2 cellular contexts compared by ENCODE assay signal in the genomic region with DNA sequence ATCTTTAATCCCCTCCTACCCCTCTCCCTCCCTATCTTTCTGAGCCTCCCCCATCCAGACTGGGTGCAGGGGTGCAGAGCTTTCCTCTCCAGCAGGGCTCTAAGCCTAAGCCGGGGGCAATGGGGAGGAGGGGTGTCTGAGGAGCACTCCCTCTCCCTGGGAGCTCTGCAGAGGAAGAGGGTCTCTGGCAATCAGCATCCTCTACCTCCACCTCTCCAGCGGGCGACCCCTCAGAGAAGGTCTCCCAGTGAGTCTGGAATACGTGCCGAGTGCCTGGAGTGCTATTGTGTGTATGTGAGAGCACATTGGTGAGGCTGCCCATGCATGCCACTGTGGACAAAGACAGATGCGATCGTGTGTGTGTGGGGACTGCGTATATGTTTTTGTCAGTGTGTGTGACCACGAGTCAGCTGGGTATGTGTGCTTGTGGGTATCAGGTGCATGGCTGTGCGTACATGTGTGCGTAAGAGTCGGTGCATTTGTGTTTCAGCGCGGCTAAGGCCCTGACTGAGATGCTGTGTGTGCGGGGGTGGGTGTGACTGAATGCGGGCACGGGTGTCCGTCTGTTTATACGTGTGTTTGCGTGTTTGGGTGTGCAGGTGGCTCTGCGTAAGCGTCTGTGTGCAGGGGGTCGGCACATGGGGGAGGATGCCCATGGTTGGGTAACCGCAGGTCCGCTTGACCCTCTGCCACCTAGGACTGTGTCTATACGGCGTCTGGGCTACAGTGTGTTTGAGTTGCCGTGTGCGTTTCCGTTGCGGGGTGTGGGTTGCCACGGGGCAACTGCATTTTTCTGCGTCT.
TF ChIP-seq lines count a peak whose summit lies in the region.

No MANE protein-coding gene starts in this region.

TF ChIP-seq in HepG2, 621 proteins besides CTCF, POLR2A, EP300 and RAD21:
- no peak for TF ChIP-seq ZNF660 (CRISPR knock-in tag; IDR thresholded peaks at IDR 0.05; ENCODE audit: borderline replicate concordance, low read depth)
- peak; percentile 91 for TF ChIP-seq ZNF263 (CRISPR knock-in tag; IDR thresholded peaks at IDR 0.05)
- TF ChIP-seq IKZF4 (CRISPR knock-in tag; IDR thresholded peaks at IDR 0.05; ENCODE audit: borderline replicate concordance, low read depth, not compliant biosample characterization) = peak; percentile 3
- TF ChIP-seq, protein P1, sequence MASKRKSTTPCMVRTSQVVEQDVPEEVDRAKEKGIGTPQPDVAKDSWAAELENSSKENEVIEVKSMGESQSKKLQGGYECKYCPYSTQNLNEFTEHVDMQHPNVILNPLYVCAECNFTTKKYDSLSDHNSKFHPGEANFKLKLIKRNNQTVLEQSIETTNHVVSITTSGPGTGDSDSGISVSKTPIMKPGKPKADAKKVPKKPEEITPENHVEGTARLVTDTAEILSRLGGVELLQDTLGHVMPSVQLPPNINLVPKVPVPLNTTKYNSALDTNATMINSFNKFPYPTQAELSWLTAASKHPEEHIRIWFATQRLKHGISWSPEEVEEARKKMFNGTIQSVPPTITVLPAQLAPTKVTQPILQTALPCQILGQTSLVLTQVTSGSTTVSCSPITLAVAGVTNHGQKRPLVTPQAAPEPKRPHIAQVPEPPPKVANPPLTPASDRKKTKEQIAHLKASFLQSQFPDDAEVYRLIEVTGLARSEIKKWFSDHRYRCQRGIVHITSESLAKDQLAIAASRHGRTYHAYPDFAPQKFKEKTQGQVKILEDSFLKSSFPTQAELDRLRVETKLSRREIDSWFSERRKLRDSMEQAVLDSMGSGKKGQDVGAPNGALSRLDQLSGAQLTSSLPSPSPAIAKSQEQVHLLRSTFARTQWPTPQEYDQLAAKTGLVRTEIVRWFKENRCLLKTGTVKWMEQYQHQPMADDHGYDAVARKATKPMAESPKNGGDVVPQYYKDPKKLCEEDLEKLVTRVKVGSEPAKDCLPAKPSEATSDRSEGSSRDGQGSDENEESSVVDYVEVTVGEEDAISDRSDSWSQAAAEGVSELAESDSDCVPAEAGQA (IDR thresholded peaks at IDR 0.05; ENCODE audit: low read depth) = no peak
- TF ChIP-seq, protein P1 (CRISPR knock-in tag; IDR thresholded peaks at IDR 0.05; ENCODE audit: borderline replicate concordance) = no peak
- TF ChIP-seq TRIM24 (CRISPR knock-in tag; IDR thresholded peaks at IDR 0.05) = 0 out of 2 replicates have a peak, but pooled peaks have one; percentile 41
- no peak for TF ChIP-seq NCOA2 (CRISPR knock-in tag; IDR thresholded peaks at IDR 0.05)
- no peak for TF ChIP-seq ZNF335 (CRISPR knock-in tag; IDR thresholded peaks at IDR 0.05)
- no peak for TF ChIP-seq ZNF878 (CRISPR knock-in tag; IDR thresholded peaks at IDR 0.05)
- TF ChIP-seq, protein P2, sequence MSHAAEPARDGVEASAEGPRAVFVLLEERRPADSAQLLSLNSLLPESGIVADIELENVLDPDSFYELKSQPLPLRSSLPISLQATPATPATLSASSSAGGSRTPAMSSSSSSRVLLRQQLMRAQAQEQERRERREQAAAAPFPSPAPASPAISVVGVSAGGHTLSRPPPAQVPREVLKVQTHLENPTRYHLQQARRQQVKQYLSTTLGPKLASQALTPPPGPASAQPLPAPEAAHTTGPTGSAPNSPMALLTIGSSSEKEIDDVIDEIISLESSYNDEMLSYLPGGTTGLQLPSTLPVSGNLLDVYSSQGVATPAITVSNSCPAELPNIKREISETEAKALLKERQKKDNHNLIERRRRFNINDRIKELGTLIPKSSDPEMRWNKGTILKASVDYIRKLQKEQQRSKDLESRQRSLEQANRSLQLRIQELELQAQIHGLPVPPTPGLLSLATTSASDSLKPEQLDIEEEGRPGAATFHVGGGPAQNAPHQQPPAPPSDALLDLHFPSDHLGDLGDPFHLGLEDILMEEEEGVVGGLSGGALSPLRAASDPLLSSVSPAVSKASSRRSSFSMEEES (CRISPR knock-in tag; IDR thresholded peaks at IDR 0.05) = no peak
- TF ChIP-seq ZFP91 (CRISPR knock-in tag; IDR thresholded peaks at IDR 0.05; ENCODE audit: borderline replicate concordance) = 0 out of 2 replicates have a peak, but pooled peaks have one; percentile 7
- TF ChIP-seq ZBTB38 (CRISPR knock-in tag; IDR thresholded peaks at IDR 0.05) = peak; percentile 77
- no peak for TF ChIP-seq SIX4 (CRISPR knock-in tag; IDR thresholded peaks at IDR 0.05)
- TF ChIP-seq REL (CRISPR knock-in tag; conservative IDR thresholded peaks at IDR 0.05) = 0 out of 2 replicates have a peak, but pooled peaks have one; percentile 4
- TF ChIP-seq ZNF296 (CRISPR knock-in tag; conservative IDR thresholded peaks at IDR 0.05) = no peak
- 0 out of 2 replicates have a peak, but pooled peaks have one; percentile 19 for TF ChIP-seq MYC (CRISPR knock-in tag; IDR thresholded peaks at IDR 0.05; ENCODE audit: borderline replicate concordance)

TF ChIP-seq in H1, 55 proteins besides CTCF, POLR2A, EP300 and RAD21:
- no peak for TF ChIP-seq CHD7 (IDR thresholded peaks at IDR 0.05; ENCODE audit: insufficient replicate concordance, low read length)
- TF ChIP-seq ASH2L (IDR thresholded peaks at IDR 0.05; ENCODE audit: low read length) = no peak
- TF ChIP-seq NANOG (IDR thresholded peaks at IDR 0.05; ENCODE audit: insufficient read depth, low read depth, low read length, poor library complexity, severe bottlenecking) = no peak
- no peak for TF ChIP-seq SP2 (IDR thresholded peaks at IDR 0.05; ENCODE audit: low read length)
- TF ChIP-seq, protein P3, sequence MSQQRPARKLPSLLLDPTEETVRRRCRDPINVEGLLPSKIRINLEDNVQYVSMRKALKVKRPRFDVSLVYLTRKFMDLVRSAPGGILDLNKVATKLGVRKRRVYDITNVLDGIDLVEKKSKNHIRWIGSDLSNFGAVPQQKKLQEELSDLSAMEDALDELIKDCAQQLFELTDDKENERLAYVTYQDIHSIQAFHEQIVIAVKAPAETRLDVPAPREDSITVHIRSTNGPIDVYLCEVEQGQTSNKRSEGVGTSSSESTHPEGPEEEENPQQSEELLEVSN (IDR thresholded peaks at IDR 0.05) = no peak
- TF ChIP-seq TBP (IDR thresholded peaks at IDR 0.05; ENCODE audit: low read depth, low read length) = no peak
- no peak for TF ChIP-seq CBX5 (IDR thresholded peaks at IDR 0.05; ENCODE audit: low read depth, low read length)
- no peak for TF ChIP-seq TEAD4 (IDR thresholded peaks at IDR 0.05; ENCODE audit: low read depth, low read length)
- no peak for TF ChIP-seq TAF1 (IDR thresholded peaks at IDR 0.05; ENCODE audit: low read depth, low read length)
- TF ChIP-seq PHF8 (conservative IDR thresholded peaks at IDR 0.05; ENCODE audit: low read depth, low read length) = no peak
- TF ChIP-seq CBX8 (IDR thresholded peaks at IDR 0.05; ENCODE audit: borderline replicate concordance, low read depth, low read length) = no peak
- TF ChIP-seq NRF1 (IDR thresholded peaks at IDR 0.05; ENCODE audit: low read depth, low read length) = no peak
- TF ChIP-seq, protein P4, sequence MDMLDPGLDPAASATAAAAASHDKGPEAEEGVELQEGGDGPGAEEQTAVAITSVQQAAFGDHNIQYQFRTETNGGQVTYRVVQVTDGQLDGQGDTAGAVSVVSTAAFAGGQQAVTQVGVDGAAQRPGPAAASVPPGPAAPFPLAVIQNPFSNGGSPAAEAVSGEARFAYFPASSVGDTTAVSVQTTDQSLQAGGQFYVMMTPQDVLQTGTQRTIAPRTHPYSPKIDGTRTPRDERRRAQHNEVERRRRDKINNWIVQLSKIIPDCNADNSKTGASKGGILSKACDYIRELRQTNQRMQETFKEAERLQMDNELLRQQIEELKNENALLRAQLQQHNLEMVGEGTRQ (IDR thresholded peaks at IDR 0.05; ENCODE audit: low read length) = no peak
TF ChIP-seq in H1: peak in this region for 0.
